9 cellular contexts compared by ENCODE assay signal in genomic region chr15:70856884-70857546, GRCh38. TPM values are rescaled to one million over a fixed set of nuclear protein-coding genes. Genes with fewer than 3 reads are reported as not detected.
A peak's percentile ranks its signal among the peaks of the same experiment; 100 is the strongest.
DNase-seq lines count a peak whose midpoint lies in the region; ATAC-seq and TF ChIP-seq lines count a peak whose summit lies in the region.
"Had no signal": no experiment of that assay in that cellular context is flagged by ENCODE, and none has a peak within 500 bp of the region (broad histone marks: within the 10 kb centered on the region; RNA-seq: fewer than 3 reads in every experiment).

No MANE protein-coding gene starts in this region.

- 0 out of 2 replicates have a peak, but pooled peaks cover 9% of the 10 kb centered on the region for H3F3A ChIP-seq in GM23338 (replicated peaks; ENCODE audit: low read depth)

- H3K27ac ChIP-seq in substantia nigra (ENCODE audit: low read depth, low read length, poor library complexity, severe bottlenecking) (peak overlapping the region; percentile 99), GM23338 (ENCODE audit: low read depth) (no peak overlapping the region)

- no peaks in the 10 kb centered on the region for H3K36me3 ChIP-seq in kidney epithelial cell (ENCODE audit: control insufficient read depth, insufficient read depth, low read length)
- H3K36me3 ChIP-seq in GM23338 (ENCODE audit: insufficient read depth), result no peaks in the 10 kb centered on the region

- H3K27me3 Mint-ChIP-seq in HFFc6 (ENCODE audit: insufficient read depth) (no peaks in the 10 kb centered on the region; the same call in 1 of the 2 replicates), GM23338 (ENCODE audit: insufficient read depth, low read depth, poor library complexity) (peaks cover 8% of the 10 kb centered on the region)

- no peaks in the 10 kb centered on the region for H3K9me2 ChIP-seq in GM23338 (ENCODE audit: insufficient read depth)

- H3K36me3 Mint-ChIP-seq in HFFc6 (ENCODE audit: low read depth) (no peaks in the 10 kb centered on the region; the same call in 1 of the 2 replicates), GM23338 (ENCODE audit: low read depth) (no peaks in the 10 kb centered on the region; the same call in 2 of the 3 replicates)

- peak overlapping the region; percentile 98 for H3K27ac Mint-ChIP-seq in HFFc6
- H3K27ac Mint-ChIP-seq in GM23338, result no peak overlapping the region

- H4K20me1 ChIP-seq in GM23338 (replicated peaks; ENCODE audit: insufficient read depth), result no peaks in the 10 kb centered on the region; the same call in 1 of the 2 replicates

- DNase-seq in HFFc6, result peak; percentile 97
- DNase-seq in brain pericyte (ENCODE audit: low read depth, low spot score), result peak; percentile 79
- peak; percentile 85 for DNase-seq in kidney epithelial cell (ENCODE audit: low read depth)
- DNase-seq in substantia nigra (lab: John Stamatoyannopoulos, UW), result peak in 16 of 49 donors; percentile 20 to 79 (median 32)
- DNase-seq in NCI-H146 treated with DMSO at 0.1 percent for 48 hours (lab: John Stamatoyannopoulos, UW; ENCODE audit: unreplicated experiment), result no peak
- no peak for DNase-seq in COLO668 (lab: John Stamatoyannopoulos, UW; ENCODE audit: unreplicated experiment)
- no peak for DNase-seq in GM23338 (ENCODE audit: low spot score)
- no peak for DNase-seq in 8988T

- H3K9me3 Mint-ChIP-seq in HFFc6 (no peaks in the 10 kb centered on the region), GM23338 (0 out of 3 replicates have a peak, but pooled peaks cover 3% of the 10 kb centered on the region)
- H3K9me3 Mint-ChIP-seq: central memory CD8-positive, alpha-beta T cell had no signal

- H3K79me2 ChIP-seq in GM23338 (replicated peaks; ENCODE audit: insufficient read depth), result peaks cover 5% of the 10 kb centered on the region; the same call in 1 of the 2 replicates

- H3K4me1 Mint-ChIP-seq in HFFc6 (ENCODE audit: low read depth), result peaks cover 56% of the 10 kb centered on the region
- peaks cover 16% of the 10 kb centered on the region for H3K4me1 Mint-ChIP-seq in GM23338

- H3K4me1 ChIP-seq in GM23338 (ENCODE audit: insufficient read depth), result peaks cover 8% of the 10 kb centered on the region

- no peak overlapping the region for H2AFZ ChIP-seq in GM23338

- H3K4me3 Mint-ChIP-seq in HFFc6 (peak overlapping the region; percentile 83), GM23338 (no peak overlapping the region)
- H3K4me3 Mint-ChIP-seq: central memory CD8-positive, alpha-beta T cell had no signal

- TF ChIP-seq CTCF in HFFc6 (IDR thresholded peaks at IDR 0.05), result no peak
- TF ChIP-seq CTCF in kidney epithelial cell (IDR thresholded peaks at IDR 0.05; ENCODE audit: insufficient read depth, low read length, poor library complexity, severe bottlenecking), result no peak
- no peak for TF ChIP-seq CTCF in GM23338 (conservative IDR thresholded peaks at IDR 0.05; ENCODE audit: low read depth in 2 of 2)

- no peak for ATAC-seq in GM23338

- no peak overlapping the region for H3K4me3 ChIP-seq in kidney epithelial cell (ENCODE audit: low read depth, low read length)
- H3K4me3 ChIP-seq in GM23338, result no peak overlapping the region

- H3K27me3 ChIP-seq in kidney epithelial cell (ENCODE audit: control insufficient read depth, insufficient read depth, low read length), result no peaks in the 10 kb centered on the region
- peaks cover 10% of the 10 kb centered on the region for H3K27me3 ChIP-seq in GM23338 (ENCODE audit: insufficient read depth)

- H3K4me2 ChIP-seq in GM23338, result no peak overlapping the region

TF ChIP-seq in GM23338, 12 proteins besides CTCF, POLR2A, EP300 and RAD21 (continues in another document):
- TF ChIP-seq NANOG (IDR thresholded peaks at IDR 0.05; ENCODE audit: borderline replicate concordance) (no peak), EZH2phosphoT487 (IDR thresholded peaks at IDR 0.05; ENCODE audit: unreplicated experiment) (no peak), REST (IDR thresholded peaks at IDR 0.05; ENCODE audit: unreplicated experiment) (no peak)

RNA-seq across cellular contexts. Expression of gene LARP6, which starts 3.1 kb away (rescaled TPM):
- total RNA-seq in HFFc6 (2021; fragmentation: NEBNext Ultra II Directional; extraction: Animal tissue kit (Norgen Biotek cat#: 25700)), result 100 to 1,000 TPM; 105 to 121 (median 115) TPM
- 52.8 and 101 TPM in 2 replicates for total RNA-seq in kidney epithelial cell
- total RNA-seq in GM23338 (2014; rRNA removed; shearing (Covaris generic)), result 19.7 and 22.4 TPM in 2 replicates
- polyA plus RNA-seq in GM23338 (2016; fragmentation: Nextera tagmentation; extraction: Ambion mirVana), result 18.0 and 20.0 TPM in 2 replicates

RNA-seq across cellular contexts. Expression of gene THAP10, which starts 35.2 kb away (rescaled TPM):
- 1 to 10 TPM; 4.2 to 5.8 (median 5.1) TPM for total RNA-seq in HFFc6 (2021; fragmentation: NEBNext Ultra II Directional; extraction: Animal tissue kit (Norgen Biotek cat#: 25700))
- 4.2 and 4.8 TPM in 2 replicates for total RNA-seq in kidney epithelial cell
- total RNA-seq in GM23338 (2014; rRNA removed; shearing (Covaris generic)), result 5.5 and 5.7 TPM in 2 replicates
- 4.5 and 8.2 TPM in 2 replicates for polyA plus RNA-seq in GM23338 (2016; fragmentation: Nextera tagmentation; extraction: Ambion mirVana)

RNA-seq across cellular contexts. Expression of gene LRRC49, which starts 35.6 kb away (rescaled TPM):
- 10 to 100 TPM in 3 of 6 experiments, 1 to 10 TPM in 3; 6.2 to 13.4 (median 10.2) TPM for total RNA-seq in HFFc6 (2021; fragmentation: NEBNext Ultra II Directional; extraction: Animal tissue kit (Norgen Biotek cat#: 25700))
- 53.0 and 62.0 TPM in 2 replicates for total RNA-seq in kidney epithelial cell
- total RNA-seq in GM23338 (2014; rRNA removed; shearing (Covaris generic)), result 13.3 and 14.6 TPM in 2 replicates
- polyA plus RNA-seq in GM23338 (2016; fragmentation: Nextera tagmentation; extraction: Ambion mirVana), result 6.9 and 8.5 TPM in 2 replicates

Comparison
In these comparisons a context has a peak if more than half of its experiments do, and no peak if none do; other contexts are left out.
1. DNase-seq: peak in HFFc6 (single experiment), brain pericyte (single experiment) and kidney epithelial cell (single experiment); none in NCI-H146 treated with DMSO at 0.1 percent for 48 hours (single experiment), COLO668 (single experiment), GM23338 (single experiment) and 8988T (single experiment).